ENCODE assay signal across 1 cellular context in the genomic region with DNA sequence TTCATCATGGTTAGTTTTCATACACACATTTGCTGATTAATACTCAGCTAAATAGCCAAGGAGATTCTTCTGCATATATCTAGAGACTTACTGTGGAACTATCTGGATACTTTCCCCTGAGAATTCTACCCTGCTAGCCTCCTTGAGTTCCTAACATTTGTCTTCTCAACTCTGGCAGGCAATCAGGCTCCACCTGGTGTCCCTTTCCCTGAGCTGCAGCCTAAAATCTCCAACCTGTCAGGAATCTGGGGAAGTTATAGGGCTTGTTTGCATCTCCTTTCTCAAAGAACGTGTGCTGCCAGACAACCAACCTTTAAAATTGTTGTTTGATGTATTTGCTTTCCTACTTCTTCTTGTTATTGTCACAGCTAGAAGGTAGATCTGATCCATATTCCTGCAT.
TF ChIP-seq lines count a peak whose summit lies in the region.

No MANE protein-coding gene starts in this region.

TF ChIP-seq in WTC11, 78 proteins besides CTCF, POLR2A, EP300 and RAD21 (continued from another document):
- TF ChIP-seq, protein P1, sequence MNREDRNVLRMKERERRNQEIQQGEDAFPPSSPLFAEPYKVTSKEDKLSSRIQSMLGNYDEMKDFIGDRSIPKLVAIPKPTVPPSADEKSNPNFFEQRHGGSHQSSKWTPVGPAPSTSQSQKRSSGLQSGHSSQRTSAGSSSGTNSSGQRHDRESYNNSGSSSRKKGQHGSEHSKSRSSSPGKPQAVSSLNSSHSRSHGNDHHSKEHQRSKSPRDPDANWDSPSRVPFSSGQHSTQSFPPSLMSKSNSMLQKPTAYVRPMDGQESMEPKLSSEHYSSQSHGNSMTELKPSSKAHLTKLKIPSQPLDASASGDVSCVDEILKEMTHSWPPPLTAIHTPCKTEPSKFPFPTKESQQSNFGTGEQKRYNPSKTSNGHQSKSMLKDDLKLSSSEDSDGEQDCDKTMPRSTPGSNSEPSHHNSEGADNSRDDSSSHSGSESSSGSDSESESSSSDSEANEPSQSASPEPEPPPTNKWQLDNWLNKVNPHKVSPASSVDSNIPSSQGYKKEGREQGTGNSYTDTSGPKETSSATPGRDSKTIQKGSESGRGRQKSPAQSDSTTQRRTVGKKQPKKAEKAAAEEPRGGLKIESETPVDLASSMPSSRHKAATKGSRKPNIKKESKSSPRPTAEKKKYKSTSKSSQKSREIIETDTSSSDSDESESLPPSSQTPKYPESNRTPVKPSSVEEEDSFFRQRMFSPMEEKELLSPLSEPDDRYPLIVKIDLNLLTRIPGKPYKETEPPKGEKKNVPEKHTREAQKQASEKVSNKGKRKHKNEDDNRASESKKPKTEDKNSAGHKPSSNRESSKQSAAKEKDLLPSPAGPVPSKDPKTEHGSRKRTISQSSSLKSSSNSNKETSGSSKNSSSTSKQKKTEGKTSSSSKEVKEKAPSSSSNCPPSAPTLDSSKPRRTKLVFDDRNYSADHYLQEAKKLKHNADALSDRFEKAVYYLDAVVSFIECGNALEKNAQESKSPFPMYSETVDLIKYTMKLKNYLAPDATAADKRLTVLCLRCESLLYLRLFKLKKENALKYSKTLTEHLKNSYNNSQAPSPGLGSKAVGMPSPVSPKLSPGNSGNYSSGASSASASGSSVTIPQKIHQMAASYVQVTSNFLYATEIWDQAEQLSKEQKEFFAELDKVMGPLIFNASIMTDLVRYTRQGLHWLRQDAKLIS (CRISPR knock-in tag; IDR thresholded peaks at IDR 0.05; ENCODE audit: borderline replicate concordance) = no peak
- TF ChIP-seq ZSCAN18 (CRISPR knock-in tag; IDR thresholded peaks at IDR 0.05) = no peak
- TF ChIP-seq ZNF232 (CRISPR knock-in tag; IDR thresholded peaks at IDR 0.05) = no peak
- TF ChIP-seq ZNF423 (CRISPR knock-in tag; IDR thresholded peaks at IDR 0.05) = no peak
- TF ChIP-seq HMGA2 (CRISPR knock-in tag; IDR thresholded peaks at IDR 0.05) = no peak
- no peak for TF ChIP-seq MXD4 (CRISPR knock-in tag; IDR thresholded peaks at IDR 0.05; ENCODE audit: borderline replicate concordance)
